In the genomic region with DNA sequence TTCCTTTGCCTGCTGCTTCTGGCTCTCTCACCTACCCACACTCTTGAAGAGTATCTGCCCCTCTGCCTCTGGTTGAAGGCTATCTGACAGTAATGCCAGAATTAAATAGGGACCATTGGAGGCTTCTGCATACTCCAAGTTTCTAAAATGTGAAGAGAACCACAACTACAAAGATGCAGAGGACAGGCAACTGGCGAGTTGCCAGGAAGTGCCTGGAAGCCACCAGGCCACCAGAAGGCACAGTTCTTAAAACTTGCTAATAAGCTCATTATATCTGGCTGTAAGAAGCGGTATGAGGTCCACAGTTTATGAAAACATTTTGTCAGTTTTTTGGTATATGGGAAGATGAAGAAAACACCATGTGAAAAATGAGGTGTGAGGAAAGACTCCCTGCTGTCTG, we compare ENCODE assay signal across 17 cellular contexts.
"Had no signal": no experiment of that assay in that cellular context is flagged by ENCODE, and none has a peak within 500 bp of the region (broad histone marks: within the 10 kb centered on the region; RNA-seq: fewer than 3 reads in every experiment).

No MANE protein-coding gene starts in this region.

- H3K27ac ChIP-seq: epithelial cell of prostate, gastroesophageal sphincter, neural progenitor cell, ovary, thyroid gland had no signal

- H3K27me3 ChIP-seq: gastroesophageal sphincter, neural progenitor cell, ovary, thyroid gland had no signal

- DNase-seq: activated CD4-positive, alpha-beta T cell treated with anti-CD3 and anti-CD28 coated beads, Interleukin-2, amount 10 ng/mL, durations not matched to agents 24 days and 14 days; activated T-cell treated with anti-CD3 and anti-CD28 coated beads for 4 hours; amygdala; cerebellar nuclear complex; effector memory CD8-positive, alpha-beta T cell; ovary; stimulated activated CD4-positive, alpha-beta T cell treated with anti-CD3 and anti-CD28 coated beads, Interleukin-15, amount 100 ng/mL, for 24 hours; stimulated activated CD4-positive, alpha-beta T cell treated with anti-CD3 and anti-CD28 coated beads, Interleukin-4, amount 100 ng/mL, for 4 hours had no signal

- H3K4me3 Mint-ChIP-seq: activated CD4-positive, alpha-beta T cell treated with anti-CD3 and anti-CD28 coated beads, Interleukin-2, amount 10 ng/mL, durations not matched to agents 24 days and 14 days; activated naive CD8-positive, alpha-beta T cell; brain; dendritic cell treated with granulocyte-macrophage colony-stimulating factor and Interleukin-4, amounts not matched to agents 40 ng/mL and 50 ng/mL, for 4 days; effector memory CD8-positive, alpha-beta T cell; mesothelial cell of epicardium; neural progenitor cell had no signal

- H3K36me3 ChIP-seq: gastroesophageal sphincter, neural progenitor cell, ovary, thyroid gland had no signal

- H3K36me3 Mint-ChIP-seq: brain, mesothelial cell of epicardium, neural progenitor cell had no signal

- H3K27me3 Mint-ChIP-seq: activated CD4-positive, alpha-beta T cell treated with anti-CD3 and anti-CD28 coated beads, Interleukin-2, amount 10 ng/mL, durations not matched to agents 24 days and 14 days; activated naive CD8-positive, alpha-beta T cell; brain; dendritic cell treated with granulocyte-macrophage colony-stimulating factor and Interleukin-4, amounts not matched to agents 40 ng/mL and 50 ng/mL, for 4 days; effector memory CD8-positive, alpha-beta T cell had no signal

- H3K27ac Mint-ChIP-seq: activated CD4-positive, alpha-beta T cell treated with anti-CD3 and anti-CD28 coated beads, Interleukin-2, amount 10 ng/mL, durations not matched to agents 24 days and 14 days; activated naive CD8-positive, alpha-beta T cell; activated T-helper 2 cell treated with anti-CD3 and anti-CD28 coated beads, Interferon-gamma antibody, Interleukin-2, Interleukin-4, amounts not matched to agents 10 μg/mL and 5 μg/mL and 100 μg/mL, durations not matched to agents 14 hours and 24 hours and 36 hours; brain; dendritic cell treated with granulocyte-macrophage colony-stimulating factor and Interleukin-4, amounts not matched to agents 40 ng/mL and 50 ng/mL, for 4 days; effector memory CD8-positive, alpha-beta T cell; mesothelial cell of epicardium; neural progenitor cell had no signal

- H3K9me3 ChIP-seq: gastroesophageal sphincter, ovary, thyroid gland had no signal

- H3K9me3 Mint-ChIP-seq: activated CD4-positive, alpha-beta T cell treated with anti-CD3 and anti-CD28 coated beads, Interleukin-2, amount 10 ng/mL, durations not matched to agents 24 days and 14 days; activated T-helper 2 cell treated with anti-CD3 and anti-CD28 coated beads, Interferon-gamma antibody, Interleukin-2, Interleukin-4, amounts not matched to agents 10 μg/mL and 5 μg/mL and 100 μg/mL, durations not matched to agents 14 hours and 24 hours and 36 hours; dendritic cell treated with granulocyte-macrophage colony-stimulating factor and Interleukin-4, amounts not matched to agents 40 ng/mL and 50 ng/mL, for 4 days; effector memory CD8-positive, alpha-beta T cell; neural progenitor cell had no signal

- H3K4me3 ChIP-seq: gastroesophageal sphincter, neural progenitor cell, ovary, thyroid gland had no signal

- H3K4me1 Mint-ChIP-seq: activated CD4-positive, alpha-beta T cell treated with anti-CD3 and anti-CD28 coated beads, Interleukin-2, amount 10 ng/mL, durations not matched to agents 24 days and 14 days; brain; neural progenitor cell had no signal

- ATAC-seq: effector memory CD8-positive, alpha-beta T cell; gastroesophageal sphincter had no signal
